Comparison of ENCODE assay signal across 15 cellular contexts in the genomic region with DNA sequence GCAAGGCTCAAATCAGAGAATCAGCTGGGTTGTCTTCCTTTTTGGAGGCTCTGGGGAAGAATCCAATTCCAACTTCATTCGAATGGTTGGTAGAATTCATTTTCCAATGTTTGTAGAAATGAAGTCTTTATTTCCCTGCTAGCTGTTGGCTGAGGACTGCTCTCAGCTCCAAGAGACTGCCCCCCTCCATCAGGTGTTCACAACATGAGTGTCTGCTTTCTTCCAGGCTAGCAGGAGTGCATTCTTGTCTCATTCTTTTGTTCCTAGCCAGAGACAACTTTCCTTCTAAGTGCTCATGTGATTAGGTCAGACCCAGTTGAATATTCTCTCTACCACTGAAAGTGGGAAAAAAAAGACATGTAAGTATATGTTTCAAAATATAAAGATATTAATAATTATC.
"Had no signal": no experiment of that assay in that cellular context is flagged by ENCODE, and none has a peak within 500 bp of the region (broad histone marks: within the 10 kb centered on the region; RNA-seq: fewer than 3 reads in every experiment).

No MANE protein-coding gene starts in this region.

- H3K4me2 ChIP-seq: hepatocyte had no signal

- H3K36me3 ChIP-seq: pancreas had no signal

- ATAC-seq: left lobe of liver, pancreas, right cardiac atrium had no signal

- H3K4me1 ChIP-seq: pancreas had no signal

- H3K27me3 ChIP-seq: hepatocyte, pancreas had no signal

- DNase-seq: cortex of kidney; dorsolateral prefrontal cortex; effector CD8-positive, alpha-beta T cell; foreskin melanocyte; head of caudate nucleus; mammary epithelial cell; naive B cell; nephron progenitor cell; pancreas; right cardiac atrium; small intestine; stimulated activated CD4-positive, alpha-beta T cell treated with anti-CD3 and anti-CD28 coated beads, Interleukin-12 subunit alpha, Interleukin-12 subunit beta, amount 100 ng/mL, for 4 hours; stimulated activated naive CD4-positive, alpha-beta T cell treated with Interleukin-2 at 50 U/mL for 16 hours had no signal

- H2AFZ ChIP-seq: hepatocyte had no signal

- H3K27ac ChIP-seq: dorsolateral prefrontal cortex, hepatocyte, pancreas had no signal

- H3K4me3 ChIP-seq: dorsolateral prefrontal cortex, hepatocyte, pancreas had no signal

- H3K9me3 ChIP-seq: pancreas had no signal
